ENCODE assay signal across 1 cellular context in genomic region chr15:28994830-28995180, GRCh38.
TF ChIP-seq lines count a peak whose summit lies in the region.

No MANE protein-coding gene starts in this region.

TF ChIP-seq in WTC11, 78 proteins besides CTCF, POLR2A, EP300 and RAD21 (continued from another document):
- TF ChIP-seq CBFB (CRISPR knock-in tag; IDR thresholded peaks at IDR 0.05; ENCODE audit: low read depth): no peak
